Comparison of ENCODE assay signal across 14 cellular contexts in genomic region chr1:91877574-91878208, GRCh38. TPM values are rescaled to one million over a fixed set of nuclear protein-coding genes. Genes with fewer than 3 reads are reported as not detected.
DNase-seq lines count a peak whose midpoint lies in the region; ATAC-seq, FAIRE-seq and TF ChIP-seq lines count a peak whose summit lies in the region.
"Had no signal": no experiment of that assay in that cellular context is flagged by ENCODE, and none has a peak within 500 bp of the region (broad histone marks: within the 10 kb centered on the region; RNA-seq: fewer than 3 reads in every experiment).

No MANE protein-coding gene starts in this region.

- CTCF ChIA-PET in HepG2 (lab: Yijun Ruan, JAX; ENCODE audit: low intra/inter-chr PET ratio, low total read pairs): no interaction called here

- H3K4me3 ChIP-seq in HepG2 (replicated peaks in 1 of 3; ENCODE audit: insufficient read depth in 1 of 3, low read depth in 2 of 3, low read length in 3 of 3) (no peak overlapping the region; a peak in 1 of 6 replicates), right lobe of liver (no peak overlapping the region), uterus (no peak overlapping the region)
- H3K4me3 ChIP-seq: left ventricle myocardium inferior had no signal

- peak overlapping the region; percentile 94 for H3K27ac Mint-ChIP-seq in activated T-helper 17 cell treated with anti-CD3 and anti-CD28 coated beads, Interleukin-2, amount 50 U/mL, for 72 hours
- peak overlapping the region in 2 of 10 donors; percentile 6 to 60 for H3K27ac Mint-ChIP-seq in naive thymus-derived CD8-positive, alpha-beta T cell
- H3K27ac Mint-ChIP-seq: B cell; dendritic cell treated with granulocyte-macrophage colony-stimulating factor and Interleukin-4, amounts not matched to agents 40 ng/mL and 50 ng/mL, for 4 days; IgD-negative memory B cell had no signal

- peak overlapping the region; percentile 64 for H3K4me2 ChIP-seq in HepG2 (ENCODE audit: low read depth, low read length)

- no peak for DNase-seq in HepG2 (ENCODE audit: low spot score)
- no peak for DNase-seq in right lobe of liver
- no peak for DNase-seq in uterus
- no peak for DNase-seq in T1000 (lab: John Stamatoyannopoulos, UW)
- no peak for DNase-seq in activated gamma-delta T cell (lab: John Stamatoyannopoulos, UW)
- DNase-seq in naive thymus-derived CD8-positive, alpha-beta T cell: no peak
- DNase-seq: activated effector memory CD4-positive, alpha-beta T cell treated with Interleukin-2 at 50 U/mL for 16 hours; left ventricle myocardium inferior; NCI-H187 had no signal

- FAIRE-seq in HepG2 (lab: Jason Lieb, UNC): no peak

- TF ChIP-seq RAD21 in HepG2 (CRISPR knock-in tag; IDR thresholded peaks at IDR 0.05): no peak

- ATAC-seq in HepG2: no peak
- ATAC-seq in right lobe of liver: no peak
- peak; percentile 60 for ATAC-seq in HG02759 (IDR thresholded peaks at IDR 0.05; ENCODE audit: unreplicated experiment)
- ATAC-seq in activated T-helper 17 cell treated with anti-CD3 and anti-CD28 coated beads, Interleukin-2, amount 50 U/mL, for 72 hours (replicated peaks): peak; percentile 76
- no peak for ATAC-seq in naive thymus-derived CD8-positive, alpha-beta T cell

- H2AFZ ChIP-seq in HepG2 (ENCODE audit: low read length): no peak overlapping the region

- H3K36me3 Mint-ChIP-seq in activated T-helper 17 cell treated with anti-CD3 and anti-CD28 coated beads, Interleukin-2, amount 50 U/mL, for 72 hours (ENCODE audit: low read depth): no peaks in the 10 kb centered on the region
- no peaks in the 10 kb centered on the region for H3K36me3 Mint-ChIP-seq in naive thymus-derived CD8-positive, alpha-beta T cell
- H3K36me3 Mint-ChIP-seq: IgD-negative memory B cell had no signal

- H3K27ac ChIP-seq in HepG2 (ENCODE audit: extremely low read length, insufficient read depth, low read length): no peak overlapping the region
- no peak overlapping the region for H3K27ac ChIP-seq in right lobe of liver
- peak overlapping the region; percentile 68 to 74 for H3K27ac ChIP-seq in uterus
- H3K27ac ChIP-seq: left ventricle myocardium inferior had no signal

- TF ChIP-seq CTCF in HepG2 (CRISPR knock-in tag; IDR thresholded peaks at IDR 0.05): no peak
- no peak for TF ChIP-seq CTCF in right lobe of liver (IDR thresholded peaks at IDR 0.05)
- TF ChIP-seq CTCF in uterus (IDR thresholded peaks at IDR 0.05): no peak

- in situ Hi-C loops in HepG2 (cut with HindIII; ENCODE audit: extremely low pct_ligation_motif_present, low pct_unique_long_range_greater_than_20kb): no loop called here

- peaks cover 40% of the 10 kb centered on the region for H4K20me1 ChIP-seq in HepG2 (ENCODE audit: insufficient read depth, low read length)

- H3K9me3 ChIP-seq in HepG2 (ENCODE audit: low read length) (no peaks in the 10 kb centered on the region), right lobe of liver (no peaks in the 10 kb centered on the region), uterus (no peaks in the 10 kb centered on the region)
- H3K9me3 ChIP-seq: left ventricle myocardium inferior had no signal

- H3K27me3 Mint-ChIP-seq in activated T-helper 17 cell treated with anti-CD3 and anti-CD28 coated beads, Interleukin-2, amount 50 U/mL, for 72 hours: no peaks in the 10 kb centered on the region
- peaks cover 0 to 4% (median under 1%) of the 10 kb centered on the region in 5 donors for H3K27me3 Mint-ChIP-seq in naive thymus-derived CD8-positive, alpha-beta T cell

- 0 out of 5 replicates have a peak, but pooled peaks cover 0 to 3% of the 10 kb centered on the region in 2 experiments for H3K36me3 ChIP-seq in HepG2 (replicated peaks in 1 of 2; ENCODE audit: control insufficient read depth in 1 of 2, insufficient read depth in 2 of 2, low read length in 2 of 2)
- no peaks in the 10 kb centered on the region for H3K36me3 ChIP-seq in right lobe of liver
- no peaks in the 10 kb centered on the region for H3K36me3 ChIP-seq in uterus
- H3K36me3 ChIP-seq: left ventricle myocardium inferior had no signal

- TF ChIP-seq EP300 in HepG2 (IDR thresholded peaks at IDR 0.05; ENCODE audit: low read depth in 2 of 2, low read length in 2 of 2): no peak
- no peak for TF ChIP-seq EP300 in HepG2 (CRISPR knock-in tag; IDR thresholded peaks at IDR 0.05; ENCODE audit: borderline replicate concordance)

- intact Hi-C loops in HepG2 (cut with micrococcal nuclease; ENCODE audit: unreplicated experiment) (no loop called here), right lobe of liver (cut with DNase I) (no loop called here), uterus (cut with DNase I; ENCODE audit: low total_unique reads) (no loop called here)

- H3K4me1 ChIP-seq in HepG2 (ENCODE audit: insufficient read depth, low read length): peaks cover 97% of the 10 kb centered on the region
- H3K4me1 ChIP-seq in right lobe of liver: peaks cover 0 to 12% (median 0%) of the 10 kb centered on the region in 4 donors
- peaks cover 21 to 26% of the 10 kb centered on the region in 2 donors for H3K4me1 ChIP-seq in uterus

- H3K79me2 ChIP-seq in HepG2 (ENCODE audit: insufficient read depth, low read length): peaks cover 93% of the 10 kb centered on the region

- H3K27me3 ChIP-seq in HepG2 (ENCODE audit: control insufficient read depth in 1 of 2, insufficient read depth in 2 of 2, low read length in 2 of 2): no peaks in the 10 kb centered on the region
- H3K27me3 ChIP-seq in right lobe of liver: no peaks in the 10 kb centered on the region
- H3K27me3 ChIP-seq in uterus: no peaks in the 10 kb centered on the region

- no TSS peak for BruUV-seq in HepG2 (replicated peaks; lab: Mats Ljungman, UMichigan)

- POLR2A ChIA-PET in HepG2 (lab: Yijun Ruan, JAX): no interaction called here
- POLR2A ChIA-PET in naive thymus-derived CD8-positive, alpha-beta T cell (lab: Charles Lee): interaction anchor here (0.6 kb wide), 1 partner anchor 12 kb away, joined by 4 read pairs; no protein-coding TSS in a partner anchor

- H3K9ac ChIP-seq in HepG2 (ENCODE audit: insufficient read depth, low read depth, low read length): no peak overlapping the region

- no peaks in the 10 kb centered on the region for H3K9me3 Mint-ChIP-seq in activated T-helper 17 cell treated with anti-CD3 and anti-CD28 coated beads, Interleukin-2, amount 50 U/mL, for 72 hours
- H3K9me3 Mint-ChIP-seq in naive thymus-derived CD8-positive, alpha-beta T cell: no peaks in the 10 kb centered on the region
- H3K9me3 Mint-ChIP-seq: dendritic cell treated with granulocyte-macrophage colony-stimulating factor and Interleukin-4, amounts not matched to agents 40 ng/mL and 50 ng/mL, for 4 days had no signal

- TF ChIP-seq POLR2A in HepG2 (IDR thresholded peaks at IDR 0.05; ENCODE audit: insufficient read depth in 1 of 2, low read depth in 2 of 2, low read length in 2 of 2): no peak
- TF ChIP-seq POLR2A in right lobe of liver (IDR thresholded peaks at IDR 0.05): no peak
- TF ChIP-seq POLR2A in uterus (IDR thresholded peaks at IDR 0.05): no peak

- peak overlapping the region; percentile 79 for H3K4me3 Mint-ChIP-seq in activated T-helper 17 cell treated with anti-CD3 and anti-CD28 coated beads, Interleukin-2, amount 50 U/mL, for 72 hours
- H3K4me3 Mint-ChIP-seq in naive thymus-derived CD8-positive, alpha-beta T cell: peak overlapping the region in 1 of 10 donors; percentile 14
- H3K4me3 Mint-ChIP-seq: B cell; dendritic cell treated with granulocyte-macrophage colony-stimulating factor and Interleukin-4, amounts not matched to agents 40 ng/mL and 50 ng/mL, for 4 days; IgD-negative memory B cell had no signal

- H3K4me1 Mint-ChIP-seq in activated T-helper 17 cell treated with anti-CD3 and anti-CD28 coated beads, Interleukin-2, amount 50 U/mL, for 72 hours: peaks cover 33% of the 10 kb centered on the region
- peaks cover 14 to 65% (median 26%) of the 10 kb centered on the region in 4 donors for H3K4me1 Mint-ChIP-seq in naive thymus-derived CD8-positive, alpha-beta T cell
- H3K4me1 Mint-ChIP-seq: B cell, IgD-negative memory B cell had no signal

- WGBS in HepG2 (ENCODE audit: low lambda C conversion rate): 88% methylated on average over 5 of the region's 5 CpGs
- 76% methylated on average over 5 of the region's 5 CpGs for WGBS in right lobe of liver (ENCODE audit: insufficient coverage, low coverage, low lambda C conversion rate, missing lambda C conversion rate)

TF ChIP-seq in HepG2, 621 proteins besides CTCF, POLR2A, EP300 and RAD21:
- TF ChIP-seq RBFOX2 (IDR thresholded peaks at IDR 0.05; ENCODE audit: low read depth, low read length) (0 out of 2 replicates have a peak, but pooled peaks have one; percentile 14), CCAR2 (optimal IDR thresholded peaks at IDR 0.05; ENCODE audit: low read depth, low read length) (no peak), FOXC1 (CRISPR knock-in tag; IDR thresholded peaks at IDR 0.05; ENCODE audit: borderline replicate concordance) (no peak)

RNA-seq across cellular contexts. Expression of gene TGFBR3, which starts 8.3 kb away (rescaled TPM):
- total RNA-seq in HepG2 (2016; rRNA removed; fragmentation: Illumina TruSeq; extraction: Trizol) (44.8 and 76.5 TPM in 2 replicates), right lobe of liver (10 to 100 TPM in 5 of 6 experiments, 1 to 10 TPM in 1; 9.0 to 32.3 (median 18.1) TPM), uterus (100 to 1,000 TPM in 3 of 4 donors, 10 to 100 TPM in 1; 87.8 to 388 (median 212) TPM)
- total RNA-seq in HepG2 (2016; cell fraction: cytosol; rRNA removed; fragmentation: Illumina TruSeq; extraction: Trizol; ENCODE audit: low read depth): 8.1 TPM in 2 replicates
- 37.2 and 78.5 TPM in 2 replicates for total RNA-seq in HepG2 (2016; cell fraction: insoluble cytoplasmic fraction; rRNA removed; fragmentation: Illumina TruSeq; extraction: Trizol)
- total RNA-seq in HepG2 (2016; cell fraction: membrane; rRNA removed; fragmentation: Illumina TruSeq; extraction: Trizol): 23.2 and 23.6 TPM in 2 replicates
- 92.0 and 99.3 TPM in 2 replicates for total RNA-seq in HepG2 (2016; cell fraction: nucleus; rRNA removed; fragmentation: Illumina TruSeq; extraction: Trizol)
- polyA plus RNA-seq in HepG2 (2011; rRNA removed): 146 and 195 TPM in 2 replicates
- polyA plus RNA-seq in HepG2 (2011; cell fraction: cytosol; rRNA removed): 160 and 165 TPM in 2 replicates
- polyA plus RNA-seq in HepG2 (2011; cell fraction: nucleus; rRNA removed): 88.3 and 110 TPM in 2 replicates
- polyA plus RNA-seq in HepG2 (2012): 94.7 and 114 TPM in 2 replicates
- 1.5 and 1.6 TPM in 2 replicates for polyA plus RNA-seq in HepG2 (2016; cell fraction: cytosol; fragmentation: Illumina TruSeq; extraction: Trizol; ENCODE audit: low read depth)
- polyA plus RNA-seq in HepG2 (2016; cell fraction: insoluble cytoplasmic fraction; fragmentation: Illumina TruSeq; extraction: Trizol; ENCODE audit: low read depth): 26.7 and 28.7 TPM in 2 replicates
- polyA plus RNA-seq in HepG2 (2016; cell fraction: membrane; fragmentation: Illumina TruSeq; extraction: Trizol; ENCODE audit: low read depth): 5.7 and 6.6 TPM in 2 replicates
- 66.6 and 67.2 TPM in 2 replicates for polyA plus RNA-seq in HepG2 (2016; cell fraction: nucleus; fragmentation: Illumina TruSeq; extraction: Trizol; ENCODE audit: insufficient read depth, low read depth)
- polyA minus RNA-seq in HepG2 (2011; rRNA and poly(A)+ RNA removed; ENCODE audit: low replicate concordance): 82.3 and 729 TPM in 2 replicates
- 295 and 307 TPM in 2 replicates for polyA minus RNA-seq in HepG2 (2011; cell fraction: cytosol; rRNA and poly(A)+ RNA removed)
- polyA minus RNA-seq in HepG2 (2011; cell fraction: nucleus; rRNA and poly(A)+ RNA removed): 324 and 354 TPM in 2 replicates
- total RNA-seq in activated T-helper 17 cell treated with anti-CD3 and anti-CD28 coated beads, Interleukin-2, amount 50 U/mL, for 72 hours: 1 to 10 TPM; 2.5 to 4.3 TPM
- total RNA-seq in naive thymus-derived CD8-positive, alpha-beta T cell: 10 to 100 TPM; 11.6 to 12.0 TPM
- 10 to 100 TPM in 1 of 3 donors, 1 to 10 TPM in 2; 6.1 to 67.6 (median 9.5) TPM for polyA plus RNA-seq in naive thymus-derived CD8-positive, alpha-beta T cell

Comparison
In these comparisons a context has a peak if more than half of its experiments do, and no peak if none do; other contexts are left out.
1. ATAC-seq: peak in HG02759 (single experiment) and activated T-helper 17 cell treated with anti-CD3 and anti-CD28 coated beads, Interleukin-2, amount 50 U/mL, for 72 hours (single experiment); none in HepG2 (single experiment), right lobe of liver (0 of 4) and naive thymus-derived CD8-positive, alpha-beta T cell (0 of 2).
2. H3K27ac ChIP-seq: peak in uterus (2 of 2); none in HepG2 (single experiment) and right lobe of liver (0 of 3).